Comparison of ENCODE assay signal across 24 cellular contexts in the genomic region with DNA sequence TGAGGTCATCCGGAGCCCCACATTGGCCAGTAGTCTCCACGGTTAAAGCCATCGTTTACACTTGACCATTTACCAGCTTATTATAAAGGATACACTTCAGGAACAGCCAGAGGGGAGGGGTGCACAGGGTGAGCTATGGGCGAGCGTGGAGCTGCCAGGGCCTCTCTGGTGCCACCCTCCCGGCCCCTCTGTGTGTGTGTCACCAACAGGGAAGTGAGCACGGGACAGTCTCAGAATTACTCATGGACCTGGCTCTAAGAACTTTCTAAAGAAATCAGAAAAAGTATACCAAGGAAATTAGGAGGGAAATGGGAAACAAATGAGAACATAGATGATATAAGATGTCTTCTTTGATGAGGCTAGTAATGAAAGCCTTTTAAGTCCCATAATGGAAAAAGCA. TPM values are rescaled to one million over a fixed set of nuclear protein-coding genes. Genes with fewer than 3 reads are reported as not detected.
"Had no signal": no experiment of that assay in that cellular context is flagged by ENCODE, and none has a peak within 500 bp of the region (broad histone marks: within the 10 kb centered on the region; RNA-seq: fewer than 3 reads in every experiment).

No MANE protein-coding gene starts in this region.

- H3K27me3 ChIP-seq: dorsolateral prefrontal cortex, heart right ventricle, right lobe of liver, suprapubic skin, thyroid gland had no signal

- DNase-seq: dorsolateral prefrontal cortex; effector CD8-positive, alpha-beta T cell; heart right ventricle; hypothalamus; kidney glomerular epithelial cell; mesendoderm; naive thymus-derived CD4-positive, alpha-beta T cell; nephron progenitor cell; psoas muscle; retina; stimulated activated CD4-positive, alpha-beta T cell treated with anti-CD3 and anti-CD28 coated beads, Interleukin-4, amount 100 ng/mL, for 1 hour; stimulated activated CD8-positive, alpha-beta memory T cell treated with anti-CD3 and anti-CD28 coated beads, Interleukin-4, amount 100 ng/mL, for 48 hours; stimulated activated naive CD4-positive, alpha-beta T cell; thyroid gland had no signal

- H3K4me1 ChIP-seq: heart right ventricle, psoas muscle, right lobe of liver had no signal

- H3K4me3 Mint-ChIP-seq: naive thymus-derived CD4-positive, alpha-beta T cell; nephron progenitor cell; type B pancreatic cell had no signal

- H3K4me3 ChIP-seq: coronary artery, dorsolateral prefrontal cortex, heart right ventricle, psoas muscle, right lobe of liver, suprapubic skin, thyroid gland had no signal

- ATAC-seq: esophagus mucosa; heart right ventricle; naive thymus-derived CD4-positive, alpha-beta T cell; psoas muscle; right lobe of liver had no signal

- H3K9me3 ChIP-seq: heart right ventricle, psoas muscle, right lobe of liver, suprapubic skin, thyroid gland had no signal

- H3K27me3 Mint-ChIP-seq: naive thymus-derived CD4-positive, alpha-beta T cell; type B pancreatic cell had no signal

- H3K9me3 Mint-ChIP-seq: naive thymus-derived CD4-positive, alpha-beta T cell; nephron progenitor cell; type B pancreatic cell had no signal

- H3K27ac Mint-ChIP-seq: naive thymus-derived CD4-positive, alpha-beta T cell; type B pancreatic cell had no signal

- H3K27ac ChIP-seq: coronary artery, dorsolateral prefrontal cortex, heart right ventricle, psoas muscle, right lobe of liver, suprapubic skin, thyroid gland had no signal

RNA-seq across cellular contexts. Expression of a gene that starts 15.0 kb away (rescaled TPM):
- total RNA-seq: fibroblast of lung, frontal cortex, liver, lung microvascular endothelial cell, osteoblast, suprapubic skin, thyroid gland had no signal
